In the genomic region with DNA sequence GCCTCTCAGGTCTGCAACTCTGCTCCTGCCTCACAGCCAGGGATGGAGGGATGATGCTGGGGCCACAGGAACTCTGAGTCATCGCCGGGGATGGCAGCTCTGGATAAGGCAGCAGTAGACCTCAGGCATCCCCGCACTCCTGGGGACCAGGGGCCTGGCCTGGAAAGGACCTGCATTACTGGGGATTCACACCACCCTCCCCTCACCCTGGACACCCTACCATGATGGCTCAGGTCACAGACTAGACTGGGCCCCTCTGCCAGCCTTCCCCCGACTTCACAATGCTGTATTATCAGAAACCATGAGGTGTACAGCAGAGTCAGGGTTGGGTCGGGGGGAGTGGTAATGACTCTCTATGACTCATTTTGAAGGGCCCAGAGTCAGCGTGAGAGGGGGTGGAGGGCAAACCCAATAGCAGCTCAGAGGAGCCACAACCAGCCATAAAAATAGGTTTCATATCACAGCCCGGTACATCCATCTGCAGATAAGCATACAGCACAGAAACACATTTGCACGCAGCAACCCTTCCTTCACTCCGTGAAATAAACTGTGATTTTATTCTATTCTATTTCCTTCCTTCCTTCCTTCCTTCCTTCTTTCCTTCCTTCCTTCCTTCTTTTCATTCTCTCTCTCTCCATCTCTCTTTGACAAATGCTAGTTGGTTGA, we compare ENCODE assay signal across 8 cellular contexts. TPM values are rescaled to one million over a fixed set of nuclear protein-coding genes. Genes with fewer than 3 reads are reported as not detected.
A peak's percentile ranks its signal among the peaks of the same experiment; 100 is the strongest.
DNase-seq lines count a peak whose midpoint lies in the region; TF ChIP-seq lines count a peak whose summit lies in the region.

No MANE protein-coding gene starts in this region.

- TF ChIP-seq POLR2A in uterus (IDR thresholded peaks at IDR 0.05) (no peak), erythroblast (IDR thresholded peaks at IDR 0.05; ENCODE audit: low read length) (no peak)

- DNase-seq in GM10248 (ENCODE audit: extremely low spot score) (peak; percentile 60), HPDE6-E6E7 (ENCODE audit: extremely low spot score) (peak; percentile 29), activated T-helper 1 cell treated with Interleukin-2 at 50 U/mL for 16 hours (ENCODE audit: low read depth) (peak; percentile 37), non-pigmented ciliary epithelial cell (ENCODE audit: low read depth) (peak; percentile 61), uterus (no peak), erythroblast (lab: John Stamatoyannopoulos, UW) (no peak), posterior vena cava (ENCODE audit: low spot score) (no peak), foreskin melanocyte (no peak)

- no peaks in the 10 kb centered on the region for H3K4me1 ChIP-seq in uterus

- no peaks in the 10 kb centered on the region for H3K9me3 ChIP-seq in uterus

- TF ChIP-seq CTCF in GM10248 (IDR thresholded peaks at IDR 0.05; ENCODE audit: control extremely low read depth, extremely low read depth, low read depth, missing control alignments) (no peak), uterus (IDR thresholded peaks at IDR 0.05) (no peak)

- H3K4me3 ChIP-seq in uterus, result no peak overlapping the region

- POLR2A ChIA-PET in GM10248 (lab: Yijun Ruan, JAX), result no interaction called here

- intact Hi-C loops in uterus (cut with DNase I; ENCODE audit: low total_unique reads), result no loop called here
- intact Hi-C loops in posterior vena cava (cut with DNase I), result no loop called here

- no peak overlapping the region for H3K27ac ChIP-seq in uterus

- CTCF ChIA-PET in GM10248 (lab: Yijun Ruan, JAX), result interaction anchor here (1.0 kb wide), 1 partner anchor 13 kb away, joined by 3 read pairs; no protein-coding TSS in a partner anchor

- no peaks in the 10 kb centered on the region for H3K27me3 ChIP-seq in uterus

- no peaks in the 10 kb centered on the region for H3K36me3 ChIP-seq in uterus

RNA-seq across cellular contexts. Expression of a gene that starts 28.8 kb away (rescaled TPM):
- total RNA-seq in uterus, result 1 to 10 TPM in 2 of 4 donors, not detected in 2; 2.6 to 3.3 TPM
- not detected for total RNA-seq in posterior vena cava

Comparison
In these comparisons a context has a peak if more than half of its experiments do, and no peak if none do; other contexts are left out.
1. DNase-seq: peak in GM10248 (single experiment), HPDE6-E6E7 (single experiment), activated T-helper 1 cell treated with Interleukin-2 at 50 U/mL for 16 hours (single experiment) and non-pigmented ciliary epithelial cell (single experiment); none in uterus (0 of 2), erythroblast (0 of 2), posterior vena cava (single experiment) and foreskin melanocyte (single experiment).